ENCODE assay signal across 25 cellular contexts in genomic region chr12:79375050-79375449, GRCh38.
"Had no signal": no experiment of that assay in that cellular context is flagged by ENCODE, and none has a peak within 500 bp of the region (broad histone marks: within the 10 kb centered on the region; RNA-seq: fewer than 3 reads in every experiment).

No MANE protein-coding gene starts in this region.

- H3K9me3 Mint-ChIP-seq: activated T-cell treated with anti-CD3 and anti-CD28 coated beads, Interleukin-2, amount 50 U/mL, for 72 hours; mesothelial cell of epicardium; naive B cell; stimulated activated naive CD8-positive, alpha-beta T cell treated with anti-CD3 and anti-CD28 coated beads, Interleukin-15, Interleukin-2, amounts not matched to agents 100 ng/mL and 50 ng/mL, for 24 hours had no signal

- H2AFZ ChIP-seq: parathyroid adenoma had no signal

- ATAC-seq: activated T-cell treated with anti-CD3 and anti-CD28 coated beads, Interleukin-2, amount 50 U/mL, for 72 hours; psoas muscle; right cardiac atrium had no signal

- H3K27me3 Mint-ChIP-seq: activated naive CD8-positive, alpha-beta T cell; naive B cell; stimulated activated naive CD8-positive, alpha-beta T cell treated with anti-CD3 and anti-CD28 coated beads, Interleukin-15, Interleukin-2, amounts not matched to agents 100 ng/mL and 50 ng/mL, for 24 hours had no signal

- H3K27ac Mint-ChIP-seq: activated naive CD8-positive, alpha-beta T cell; activated T-cell treated with anti-CD3 and anti-CD28 coated beads, Interleukin-2, amount 50 U/mL, for 72 hours; mesothelial cell of epicardium; naive B cell; stimulated activated naive CD8-positive, alpha-beta T cell treated with anti-CD3 and anti-CD28 coated beads, Interleukin-15, Interleukin-2, amounts not matched to agents 100 ng/mL and 50 ng/mL, for 24 hours had no signal

- H3K4me3 Mint-ChIP-seq: activated naive CD8-positive, alpha-beta T cell; activated T-cell treated with anti-CD3 and anti-CD28 coated beads, Interleukin-2, amount 50 U/mL, for 72 hours; mesothelial cell of epicardium; naive B cell; stimulated activated naive CD8-positive, alpha-beta T cell treated with anti-CD3 and anti-CD28 coated beads, Interleukin-15, Interleukin-2, amounts not matched to agents 100 ng/mL and 50 ng/mL, for 24 hours had no signal

- H3K9me3 ChIP-seq: colonic mucosa, left ventricle myocardium inferior, psoas muscle, spleen, thoracic aorta, vagina had no signal

- H3K79me2 ChIP-seq: parathyroid adenoma had no signal

- H3K36me3 Mint-ChIP-seq: activated naive CD8-positive, alpha-beta T cell; mesothelial cell of epicardium; naive B cell had no signal

- H3K36me3 ChIP-seq: cardiac muscle cell, colonic mucosa, left ventricle myocardium inferior, spleen, thoracic aorta, vagina had no signal

- H3K27ac ChIP-seq: cardiac muscle cell, colonic mucosa, left ventricle myocardium inferior, parathyroid adenoma, psoas muscle, spleen, thoracic aorta, vagina had no signal

- DNase-seq: activated CD4-positive, alpha-beta T cell treated with anti-CD3 and anti-CD28 coated beads for 4 hours; activated CD4-positive, alpha-beta T cell treated with anti-CD3 and anti-CD28 coated beads, Interleukin-2, amount 50 U/mL, for 4 hours; activated effector memory CD4-positive, alpha-beta T cell treated with Interleukin-2 at 50 U/mL for 16 hours; activated naive CD4-positive, alpha-beta T cell treated with Interleukin-2 at 50 U/mL for 16 hours; activated T-cell treated with anti-CD3 and anti-CD28 coated beads for 4 hours; activated T-cell treated with anti-CD3 and anti-CD28 coated beads, Interleukin-2, amount 50 U/mL, for 72 hours; anterior cingulate cortex; cerebellar nuclear complex; colonic mucosa; effector CD8-positive, alpha-beta T cell; head of caudate nucleus; hypothalamus; left ventricle myocardium inferior; naive B cell; psoas muscle; right cardiac atrium; spleen; trophoblast cell had no signal

- H3K4me3 ChIP-seq: cardiac muscle cell, colonic mucosa, left ventricle myocardium inferior, psoas muscle, spleen, thoracic aorta, vagina had no signal

- H3K4me1 ChIP-seq: colonic mucosa, left ventricle myocardium inferior, parathyroid adenoma, psoas muscle, spleen, vagina had no signal

- H3K27me3 ChIP-seq: cardiac muscle cell, colonic mucosa, spleen, vagina had no signal

- H3K4me1 Mint-ChIP-seq: naive B cell had no signal
